1 cellular context compared by ENCODE assay signal in genomic region chr17:17180741-17181525, GRCh38.
TF ChIP-seq lines count a peak whose summit lies in the region.

No MANE protein-coding gene starts in this region.

TF ChIP-seq in A549, 52 proteins besides CTCF, POLR2A, EP300 and RAD21 (continued from another document):
- no peak for TF ChIP-seq MYC (IDR thresholded peaks at IDR 0.05; ENCODE audit: borderline replicate concordance, low read length)
- TF ChIP-seq POLR2AphosphoS2 (conservative IDR thresholded peaks at IDR 0.05; ENCODE audit: low read length), result no peak
- no peak for TF ChIP-seq ZC3H11A (IDR thresholded peaks at IDR 0.05)
- TF ChIP-seq EHMT2 (IDR thresholded peaks at IDR 0.05; ENCODE audit: low read depth), result no peak
- TF ChIP-seq MAFK (IDR thresholded peaks at IDR 0.05; ENCODE audit: partially characterized antibody), result no peak
- no peak for TF ChIP-seq KDM5A (IDR thresholded peaks at IDR 0.05)
- TF ChIP-seq NPAS2 (CRISPR knock-in tag; IDR thresholded peaks at IDR 0.05; ENCODE audit: borderline replicate concordance), result no peak
- TF ChIP-seq JUNB (IDR thresholded peaks at IDR 0.05), result no peak
- TF ChIP-seq E2F6 (IDR thresholded peaks at IDR 0.05; ENCODE audit: borderline replicate concordance, low read depth), result no peak
- TF ChIP-seq HOXB13 (CRISPR knock-in tag; IDR thresholded peaks at IDR 0.05; ENCODE audit: low read depth), result no peak
- no peak for TF ChIP-seq NFE2L2 (conservative IDR thresholded peaks at IDR 0.05; ENCODE audit: low read length)
